28 cellular contexts compared by ENCODE assay signal in genomic region chr5:76487784-76488183, GRCh38.
"Had no signal": no experiment of that assay in that cellular context is flagged by ENCODE, and none has a peak within 500 bp of the region (broad histone marks: within the 10 kb centered on the region; RNA-seq: fewer than 3 reads in every experiment).

No MANE protein-coding gene starts in this region.

- FAIRE-seq: endometrium, endothelial cell of umbilical vein had no signal

- ATAC-seq: activated naive CD8-positive, alpha-beta T cell treated with anti-CD3 and anti-CD28 coated beads, Interleukin-2, amount 50 U/mL, for 24 hours; activated T-cell treated with anti-CD3 and anti-CD28 coated beads, Interleukin-2, amount 50 U/mL, for 4 hours; body of pancreas; gastroesophageal sphincter; heart right ventricle; WTC11 had no signal

- H3K27me3 Mint-ChIP-seq: activated CD4-positive, alpha-beta memory T cell treated with anti-CD3 and anti-CD28 coated beads, Interleukin-2, amount 10 ng/mL, durations not matched to agents 7 days and 5 days; activated CD4-positive, alpha-beta T cell treated with anti-CD3 and anti-CD28 coated beads, Interleukin-2, amount 10 ng/mL, durations not matched to agents 7 days and 5 days; activated naive CD4-positive, alpha-beta T cell treated with anti-CD3 and anti-CD28 coated beads, Interleukin-2, amount 50 U/mL, for 24 hours; activated naive CD8-positive, alpha-beta T cell treated with anti-CD3 and anti-CD28 coated beads for 36 hours; activated naive CD8-positive, alpha-beta T cell treated with anti-CD3 and anti-CD28 coated beads, Interleukin-2, amount 50 U/mL, for 24 hours had no signal

- DNase-seq: activated CD4-positive, alpha-beta memory T cell treated with anti-CD3 and anti-CD28 coated beads, Interleukin-2, amount 10 ng/mL, durations not matched to agents 7 days and 5 days; activated CD4-positive, alpha-beta T cell treated with anti-CD3 and anti-CD28 coated beads for 1 hour; activated CD4-positive, alpha-beta T cell treated with anti-CD3 and anti-CD28 coated beads for 4 hours; activated CD4-positive, alpha-beta T cell treated with anti-CD3 and anti-CD28 coated beads, Interleukin-2, amount 10 ng/mL, durations not matched to agents 7 days and 5 days; activated CD4-positive, alpha-beta T cell treated with anti-CD3 and anti-CD28 coated beads, Interleukin-2, amount 50 U/mL, for 4 hours; activated CD8-positive, alpha-beta memory T cell treated with anti-CD3 and anti-CD28 coated beads for 24 hours; activated effector memory CD4-positive, alpha-beta T cell treated with anti-CD3 and anti-CD28 coated beads, Interleukin-2, amount 50 U/mL, for 16 hours; activated naive CD4-positive, alpha-beta T cell treated with anti-CD3 and anti-CD28 coated beads for 36 hours; activated naive CD8-positive, alpha-beta T cell treated with anti-CD3 and anti-CD28 coated beads for 36 hours; activated naive CD8-positive, alpha-beta T cell treated with anti-CD3 and anti-CD28 coated beads, Interleukin-2, amount 50 U/mL, for 24 hours; activated T-cell treated with anti-CD3 and anti-CD28 coated beads, Interleukin-2, amount 50 U/mL, for 4 hours; adrenal gland; amygdala; aorta; body of pancreas; caudate nucleus; colonic mucosa; effector CD8-positive, alpha-beta T cell; esophagus squamous epithelium; foreskin melanocyte; heart right ventricle; T-helper 2 cell had no signal

- H3K4me3 Mint-ChIP-seq: activated CD4-positive, alpha-beta memory T cell treated with anti-CD3 and anti-CD28 coated beads, Interleukin-2, amount 10 ng/mL, durations not matched to agents 7 days and 5 days; activated CD4-positive, alpha-beta T cell treated with anti-CD3 and anti-CD28 coated beads, Interleukin-2, amount 10 ng/mL, durations not matched to agents 7 days and 5 days; activated naive CD4-positive, alpha-beta T cell treated with anti-CD3 and anti-CD28 coated beads for 36 hours; activated naive CD4-positive, alpha-beta T cell treated with anti-CD3 and anti-CD28 coated beads, Interleukin-2, amount 50 U/mL, for 24 hours; activated naive CD8-positive, alpha-beta T cell treated with anti-CD3 and anti-CD28 coated beads for 36 hours; activated naive CD8-positive, alpha-beta T cell treated with anti-CD3 and anti-CD28 coated beads, Interleukin-2, amount 50 U/mL, for 24 hours; activated T-cell treated with anti-CD3 and anti-CD28 coated beads, Interleukin-2, amount 50 U/mL, for 4 hours; WTC11 had no signal

- H3K27ac Mint-ChIP-seq: activated CD4-positive, alpha-beta memory T cell treated with anti-CD3 and anti-CD28 coated beads, Interleukin-2, amount 10 ng/mL, durations not matched to agents 7 days and 5 days; activated CD4-positive, alpha-beta T cell treated with anti-CD3 and anti-CD28 coated beads, Interleukin-2, amount 10 ng/mL, durations not matched to agents 7 days and 5 days; activated naive CD4-positive, alpha-beta T cell treated with anti-CD3 and anti-CD28 coated beads for 36 hours; activated naive CD4-positive, alpha-beta T cell treated with anti-CD3 and anti-CD28 coated beads, Interleukin-2, amount 50 U/mL, for 24 hours; activated naive CD8-positive, alpha-beta T cell treated with anti-CD3 and anti-CD28 coated beads for 36 hours; activated naive CD8-positive, alpha-beta T cell treated with anti-CD3 and anti-CD28 coated beads, Interleukin-2, amount 50 U/mL, for 24 hours; activated T-helper 2 cell treated with anti-CD3 and anti-CD28 coated beads, Interferon-gamma antibody, Interleukin-2, Interleukin-4, amounts not matched to agents 10 μg/mL and 5 μg/mL and 100 μg/mL, durations not matched to agents 14 hours and 24 hours and 36 hours had no signal

- H3K9me3 Mint-ChIP-seq: activated CD4-positive, alpha-beta memory T cell treated with anti-CD3 and anti-CD28 coated beads, Interleukin-2, amount 10 ng/mL, durations not matched to agents 7 days and 5 days; activated CD4-positive, alpha-beta T cell treated with anti-CD3 and anti-CD28 coated beads, Interleukin-2, amount 10 ng/mL, durations not matched to agents 7 days and 5 days; activated naive CD4-positive, alpha-beta T cell treated with anti-CD3 and anti-CD28 coated beads for 36 hours; activated naive CD4-positive, alpha-beta T cell treated with anti-CD3 and anti-CD28 coated beads, Interleukin-2, amount 50 U/mL, for 24 hours; activated naive CD8-positive, alpha-beta T cell treated with anti-CD3 and anti-CD28 coated beads for 36 hours; activated naive CD8-positive, alpha-beta T cell treated with anti-CD3 and anti-CD28 coated beads, Interleukin-2, amount 50 U/mL, for 24 hours; activated T-cell treated with anti-CD3 and anti-CD28 coated beads, Interleukin-2, amount 50 U/mL, for 4 hours; activated T-helper 2 cell treated with anti-CD3 and anti-CD28 coated beads, Interferon-gamma antibody, Interleukin-2, Interleukin-4, amounts not matched to agents 10 μg/mL and 5 μg/mL and 100 μg/mL, durations not matched to agents 14 hours and 24 hours and 36 hours; WTC11 had no signal

- H3K36me3 Mint-ChIP-seq: WTC11 had no signal
